20 cellular contexts compared by ENCODE assay signal in genomic region chr2:88517759-88518201, GRCh38.
DNase-seq lines count a peak whose midpoint lies in the region; ATAC-seq lines count a peak whose summit lies in the region.
"Had no signal": no experiment of that assay in that cellular context is flagged by ENCODE, and none has a peak within 500 bp of the region (broad histone marks: within the 10 kb centered on the region; RNA-seq: fewer than 3 reads in every experiment).

No MANE protein-coding gene starts in this region.

- DNase-seq in D341Med (ENCODE audit: low spot score) (peak; percentile 62), NCI-H128 (lab: John Stamatoyannopoulos, UW; ENCODE audit: unreplicated experiment) (peak; percentile 5), NCI-H82 (lab: John Stamatoyannopoulos, UW) (peak; percentile 96), left kidney (ENCODE audit: low read depth, low spot score) (peak; percentile 5), hepatic stellate cell (ENCODE audit: low spot score) (no peak)
- no peak for DNase-seq in central memory CD4-positive, alpha-beta T cell
- DNase-seq: activated CD4-positive, CD25-positive, alpha-beta regulatory T cell treated with anti-CD3 and anti-CD28 coated beads, Interleukin-2, amount 50 U/mL, for 72 hours; activated CD8-positive, alpha-beta T cell treated with anti-CD3 and anti-CD28 coated beads, Interleukin-2, amount 10 ng/mL, durations not matched to agents 7 days and 5 days; activated T-cell treated with anti-CD3 and anti-CD28 coated beads, Interleukin-2, amount 50 U/mL, for 1 hour; brain microvascular endothelial cell; colonic mucosa; left colon; naive thymus-derived CD4-positive, alpha-beta T cell; NCI-H1930; NCI-H510A; OCI-M1; SHP77; stimulated activated CD4-positive, alpha-beta T cell treated with anti-CD3 and anti-CD28 coated beads, Interleukin-12 subunit alpha, Interleukin-12 subunit beta, amount 100 ng/mL, for 4 hours had no signal

- no peak for ATAC-seq in GM18502 (IDR thresholded peaks at IDR 0.05; ENCODE audit: poor library complexity, unreplicated experiment)
- no peak for ATAC-seq in HG03378 (IDR thresholded peaks at IDR 0.05; ENCODE audit: unreplicated experiment)
- ATAC-seq: activated CD8-positive, alpha-beta T cell treated with anti-CD3 and anti-CD28 coated beads, Interleukin-2, amount 10 ng/mL, durations not matched to agents 7 days and 5 days; left colon; naive thymus-derived CD4-positive, alpha-beta T cell had no signal

Comparison
In these comparisons a context has a peak if more than half of its experiments do, and no peak if none do; other contexts are left out.
1. DNase-seq: peak in D341Med (single experiment), NCI-H128 (single experiment), NCI-H82 (single experiment) and left kidney (single experiment); none in hepatic stellate cell (single experiment) and central memory CD4-positive, alpha-beta T cell (single experiment).